In the genomic region with DNA sequence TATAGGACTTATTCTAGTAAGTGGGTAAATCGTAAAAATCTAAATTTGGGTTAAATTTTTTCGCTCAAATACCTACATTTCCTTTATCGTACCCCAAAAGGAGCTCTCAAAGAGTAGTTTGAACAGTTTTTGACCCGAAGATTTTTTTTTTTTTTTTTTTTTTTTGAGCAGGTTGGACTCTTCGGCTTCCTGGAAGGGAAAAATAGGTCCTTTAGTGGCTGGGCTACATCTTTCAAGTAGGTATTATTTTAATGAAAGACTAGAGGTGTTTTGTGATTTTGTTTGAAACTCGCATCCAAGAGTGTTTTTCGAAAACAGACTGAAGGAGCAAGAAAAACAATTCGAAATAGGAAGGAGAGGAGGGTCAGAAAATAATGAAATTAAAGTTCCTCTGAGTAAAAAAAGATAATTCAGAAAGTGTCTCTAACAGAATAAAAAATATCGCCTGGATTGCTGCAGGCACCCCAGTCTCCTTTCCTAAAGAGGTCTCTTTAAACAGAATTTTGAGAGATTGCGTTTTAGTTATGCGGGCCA, we compare ENCODE assay signal across 8 cellular contexts. TPM values are rescaled to one million over a fixed set of nuclear protein-coding genes. Genes with fewer than 3 reads are reported as not detected.
DNase-seq lines count a peak whose midpoint lies in the region; ATAC-seq and TF ChIP-seq lines count a peak whose summit lies in the region.

No MANE protein-coding gene starts in this region.

- TF ChIP-seq CTCF in RWPE1 (conservative IDR thresholded peaks at IDR 0.05; ENCODE audit: low read depth) (no peak), esophagus squamous epithelium (IDR thresholded peaks at IDR 0.05) (no peak), prostate gland (IDR thresholded peaks at IDR 0.05) (no peak)

- no peak for TF ChIP-seq POLR2A in esophagus squamous epithelium (IDR thresholded peaks at IDR 0.05)
- no peak for TF ChIP-seq POLR2A in prostate gland (IDR thresholded peaks at IDR 0.05)

- intact Hi-C loops in esophagus squamous epithelium (cut with DNase I) (no loop called here), prostate gland (cut with DNase I) (loop anchor here (10.0 kb wide), 1 partner anchor 62 kb away; a partner anchor contains a TSS)

- H3K9me3 ChIP-seq in esophagus squamous epithelium: no peaks in the 10 kb centered on the region
- no peaks in the 10 kb centered on the region for H3K9me3 ChIP-seq in prostate gland

- H3K36me3 ChIP-seq in esophagus squamous epithelium: peaks cover 0 to 26% (median 0%) of the 10 kb centered on the region in 3 donors
- H3K36me3 ChIP-seq in prostate gland: no peaks in the 10 kb centered on the region

- 4 to 5% methylated on average over 11 of the region's 11 CpGs for WGBS in esophagus squamous epithelium, 2 donors
- 10% methylated on average over 11 of the region's 11 CpGs for WGBS in prostate gland

- peak overlapping the region; percentile 76 to 89 (median 84) for H3K4me3 ChIP-seq in esophagus squamous epithelium
- H3K4me3 ChIP-seq in prostate gland: peak overlapping the region; percentile 68 to 79

- H3K4me1 ChIP-seq in esophagus squamous epithelium (peaks cover 14 to 65% (median 31%) of the 10 kb centered on the region in 3 donors), prostate gland (replicated peaks) (no peaks in the 10 kb centered on the region)

- H3K27ac ChIP-seq in RWPE1 (peak overlapping the region; percentile 100), esophagus squamous epithelium (peak overlapping the region; percentile 97 to 100 (median 100)), prostate gland (peak overlapping the region; percentile 100)

- POLR2A ChIA-PET in RWPE1 (lab: Yijun Ruan, JAX; ENCODE audit: low non-redundant PET): no interaction called here

- DNase-seq in NCI-H1694 treated with DMSO at 0.1 percent for 48 hours (lab: John Stamatoyannopoulos, UW): peak; percentile 67
- DNase-seq in NCI-H1694 (lab: John Stamatoyannopoulos, UW): no peak
- DNase-seq in RWPE1 (ENCODE audit: low spot score): no peak
- no peak for DNase-seq in esophagus squamous epithelium (lab: John Stamatoyannopoulos, UW)
- no peak for DNase-seq in prostate gland (ENCODE audit: low spot score)
- no peak for DNase-seq in NCI-H446 (lab: John Stamatoyannopoulos, UW)
- no peak for DNase-seq in D341Med (ENCODE audit: low spot score)

- H3K27me3 ChIP-seq in esophagus squamous epithelium (no peaks in the 10 kb centered on the region), prostate gland (replicated peaks; ENCODE audit: insufficient read depth) (no peaks in the 10 kb centered on the region)

- ATAC-seq in HG02678 (IDR thresholded peaks at IDR 0.05; ENCODE audit: unreplicated experiment): no peak

- CTCF ChIA-PET in RWPE1 (lab: Yijun Ruan, JAX): interaction anchor here (0.7 to 1.0 kb wide), 2 partner anchors 14 to 201 kb away, joined by 4 to 8 read pairs; no protein-coding TSS in a partner anchor

RNA-seq across cellular contexts. Expression of a gene that starts 6.0 kb away (rescaled TPM):
- total RNA-seq in esophagus squamous epithelium (10 to 100 TPM; 17.3 to 48.1 (median 30.5) TPM), prostate gland (100 to 1,000 TPM in 1 of 2 donors, 10 to 100 TPM in 1; 73.5 to 110 TPM)

RNA-seq across cellular contexts. Expression of a gene that starts 27.2 kb away (rescaled TPM):
- total RNA-seq in esophagus squamous epithelium: under 1 TPM in 1 of 4 donors, not detected in 3; 0.40 TPM
- not detected for total RNA-seq in prostate gland
